ENCODE assay signal across 8 cellular contexts in genomic region chr6:157763894-157764345, GRCh38. TPM values are rescaled to one million over a fixed set of nuclear protein-coding genes. Genes with fewer than 3 reads are reported as not detected.
DNase-seq lines count a peak whose midpoint lies in the region; ATAC-seq lines count a peak whose summit lies in the region.

No MANE protein-coding gene starts in this region.

- DNase-seq in activated naive CD4-positive, alpha-beta T cell treated with anti-CD3 and anti-CD28 coated beads, Interleukin-2, amount 10 ng/mL, durations not matched to agents 7 days and 5 days: no peak
- DNase-seq in activated naive CD4-positive, alpha-beta T cell treated with anti-CD3 and anti-CD28 coated beads, Interleukin-2, amount 50 U/mL, for 16 hours: no peak
- no peak for DNase-seq in Jurkat, Clone E6-1 (ENCODE audit: low read depth, low spot score)
- no peak for DNase-seq in stimulated activated naive CD8-positive, alpha-beta T cell treated with anti-CD3 and anti-CD28 coated beads, Interleukin-15, amount 100 ng/mL, for 72 hours
- DNase-seq in AG08395 (ENCODE audit: low spot score) (no peak), activated gamma-delta T cell treated with Interleukin-2 at 50 U/mL for 16 hours (no peak)

- H3K27me3 ChIP-seq in endocrine pancreas (ENCODE audit: control insufficient read depth, insufficient read depth, low read length): no peaks in the 10 kb centered on the region

- ATAC-seq in stimulated activated naive CD8-positive, alpha-beta T cell treated with anti-CD3 and anti-CD28 coated beads, Interleukin-15, amount 100 ng/mL, for 72 hours: no peak
- ATAC-seq in activated CD4-positive, CD25-positive, alpha-beta regulatory T cell treated with anti-CD3 and anti-CD28 coated beads, Interleukin-2, amount 50 U/mL, for 24 hours: no peak

- H3K36me3 Mint-ChIP-seq in activated naive CD4-positive, alpha-beta T cell treated with anti-CD3 and anti-CD28 coated beads, Interleukin-2, amount 10 ng/mL, durations not matched to agents 7 days and 5 days: peaks cover 6% of the 10 kb centered on the region

- peaks cover 82% of the 10 kb centered on the region for H3K4me1 Mint-ChIP-seq in activated naive CD4-positive, alpha-beta T cell treated with anti-CD3 and anti-CD28 coated beads, Interleukin-2, amount 10 ng/mL, durations not matched to agents 7 days and 5 days
- H3K4me1 Mint-ChIP-seq in stimulated activated naive CD8-positive, alpha-beta T cell treated with anti-CD3 and anti-CD28 coated beads, Interleukin-15, amount 100 ng/mL, for 72 hours: peaks cover 95% of the 10 kb centered on the region

- H3K9ac ChIP-seq in endocrine pancreas (ENCODE audit: control insufficient read depth, insufficient read depth, low read length): peak overlapping the region; percentile 15

- peak overlapping the region; percentile 45 for H3K4me3 Mint-ChIP-seq in activated naive CD4-positive, alpha-beta T cell treated with anti-CD3 and anti-CD28 coated beads, Interleukin-2, amount 10 ng/mL, durations not matched to agents 7 days and 5 days
- peak overlapping the region; percentile 69 to 71 for H3K4me3 Mint-ChIP-seq in stimulated activated naive CD8-positive, alpha-beta T cell treated with anti-CD3 and anti-CD28 coated beads, Interleukin-15, amount 100 ng/mL, for 72 hours

- H3K27me3 Mint-ChIP-seq in activated naive CD4-positive, alpha-beta T cell treated with anti-CD3 and anti-CD28 coated beads, Interleukin-2, amount 10 ng/mL, durations not matched to agents 7 days and 5 days: peaks cover 44% of the 10 kb centered on the region
- no peaks in the 10 kb centered on the region for H3K27me3 Mint-ChIP-seq in stimulated activated naive CD8-positive, alpha-beta T cell treated with anti-CD3 and anti-CD28 coated beads, Interleukin-15, amount 100 ng/mL, for 72 hours

- H3K4me3 ChIP-seq in Jurkat, Clone E6-1 (ENCODE audit: low read length): peak overlapping the region; percentile 26
- H3K4me3 ChIP-seq in endocrine pancreas (ENCODE audit: control insufficient read depth, insufficient read depth, low read length): peak overlapping the region; percentile 28

- no peaks in the 10 kb centered on the region for H3K9me3 Mint-ChIP-seq in activated naive CD4-positive, alpha-beta T cell treated with anti-CD3 and anti-CD28 coated beads, Interleukin-2, amount 10 ng/mL, durations not matched to agents 7 days and 5 days
- H3K9me3 Mint-ChIP-seq in stimulated activated naive CD8-positive, alpha-beta T cell treated with anti-CD3 and anti-CD28 coated beads, Interleukin-15, amount 100 ng/mL, for 72 hours: no peaks in the 10 kb centered on the region

- H3K9me3 ChIP-seq in endocrine pancreas (ENCODE audit: control insufficient read depth, low read length): no peaks in the 10 kb centered on the region

- H3K27ac Mint-ChIP-seq in activated naive CD4-positive, alpha-beta T cell treated with anti-CD3 and anti-CD28 coated beads, Interleukin-2, amount 10 ng/mL, durations not matched to agents 7 days and 5 days: peak overlapping the region; percentile 96
- peak overlapping the region; percentile 93 to 98 for H3K27ac Mint-ChIP-seq in stimulated activated naive CD8-positive, alpha-beta T cell treated with anti-CD3 and anti-CD28 coated beads, Interleukin-15, amount 100 ng/mL, for 72 hours

- H3K4me1 ChIP-seq in endocrine pancreas (ENCODE audit: control insufficient read depth, insufficient read depth, low read length): peaks cover 14% of the 10 kb centered on the region

- CTCF ChIA-PET in activated naive CD4-positive, alpha-beta T cell treated with anti-CD3 and anti-CD28 coated beads, Interleukin-2, amount 10 ng/mL, durations not matched to agents 7 days and 5 days (lab: Charles Lee): interaction anchor here (1.1 to 4.0 kb wide), 8 partner anchors 37 to 308 kb away, joined by 3 to 31 read pairs (median 4); partner anchors contain the start of gene SYNJ2

- H3K36me3 ChIP-seq in endocrine pancreas (ENCODE audit: control insufficient read depth, insufficient read depth, low read length): no peaks in the 10 kb centered on the region

RNA-seq across cellular contexts. Expression of gene SNX9, which starts 59.1 kb away (rescaled TPM):
- polyA plus RNA-seq in Jurkat, Clone E6-1 (2012; ENCODE audit: insufficient read depth, insufficient read length): 17.2 TPM
